ENCODE assay signal across 21 cellular contexts in genomic region chr13:112171570-112171965, GRCh38.
"Had no signal": no experiment of that assay in that cellular context is flagged by ENCODE, and none has a peak within 500 bp of the region (broad histone marks: within the 10 kb centered on the region; RNA-seq: fewer than 3 reads in every experiment).

No MANE protein-coding gene starts in this region.

- H3K4me3 ChIP-seq: MG63 had no signal

- H3K9ac ChIP-seq: SK-N-SH had no signal

- H3K4me2 ChIP-seq: SK-N-SH had no signal

- FAIRE-seq: HepG2, RCC 7860 had no signal

- DNase-seq: IMR-90, Karpas-422, KG1, MG63, NCI-H1092, NCI-H1105 treated with DMSO at 0.1 percent for 48 hours, NCI-H1417 treated with DMSO at 0.1 percent for 48 hours, NCI-H146, NCI-H1694 treated with DMSO at 0.1 percent for 48 hours, NCI-H1930, NCI-H2081, NCI-H2107, NCI-H2227 treated with DMSO at 0.1 percent for 48 hours, NCI-H524 treated with DMSO at 0.1 percent for 48 hours, NCI-H69, NCI-H774, RPMI8226, SHP77, SK-N-SH had no signal

- H3K9me3 ChIP-seq: SK-N-SH had no signal

- H3K36me3 ChIP-seq: MG63 had no signal
